In the genomic region with DNA sequence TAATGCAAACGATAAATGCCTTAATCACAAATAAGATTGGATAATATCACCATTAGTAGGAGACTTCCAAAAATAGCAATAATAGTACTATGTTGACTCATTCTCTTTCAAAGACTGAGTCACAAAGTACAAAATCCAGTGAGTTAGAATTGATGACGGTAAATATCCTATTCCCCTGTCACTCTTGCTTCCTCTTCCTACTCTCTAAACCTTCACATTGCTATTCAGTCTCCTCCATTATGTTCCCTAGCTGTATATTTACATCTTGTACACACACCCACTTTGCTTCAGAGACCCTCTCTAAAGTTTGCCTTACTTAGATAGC, we compare ENCODE assay signal across 1 cellular context.
A peak's percentile ranks its signal among the peaks of the same experiment; 100 is the strongest.
TF ChIP-seq lines count a peak whose summit lies in the region.

No MANE protein-coding gene starts in this region.

TF ChIP-seq in IMR-90, 13 proteins besides CTCF, POLR2A, EP300 and RAD21:
- TF ChIP-seq FOS (IDR thresholded peaks at IDR 0.05; ENCODE audit: low read depth, low read length) (peak; percentile 74), BHLHE40 (IDR thresholded peaks at IDR 0.05; ENCODE audit: low read depth, low read length) (no peak; the same call in 1 of the 2 replicates), RCOR1 (IDR thresholded peaks at IDR 0.05; ENCODE audit: insufficient replicate concordance, low read length) (no peak), SMC3 (IDR thresholded peaks at IDR 0.05; ENCODE audit: low read depth, low read length) (no peak), RFX5 (IDR thresholded peaks at IDR 0.05; ENCODE audit: low read depth, low read length) (no peak), MAFK (IDR thresholded peaks at IDR 0.05; ENCODE audit: low read depth, low read length) (0 out of 2 replicates have a peak, but pooled peaks have one; percentile 12), MAZ (IDR thresholded peaks at IDR 0.05; ENCODE audit: borderline replicate concordance, low read depth, low read length) (no peak)
- TF ChIP-seq, protein P1, sequence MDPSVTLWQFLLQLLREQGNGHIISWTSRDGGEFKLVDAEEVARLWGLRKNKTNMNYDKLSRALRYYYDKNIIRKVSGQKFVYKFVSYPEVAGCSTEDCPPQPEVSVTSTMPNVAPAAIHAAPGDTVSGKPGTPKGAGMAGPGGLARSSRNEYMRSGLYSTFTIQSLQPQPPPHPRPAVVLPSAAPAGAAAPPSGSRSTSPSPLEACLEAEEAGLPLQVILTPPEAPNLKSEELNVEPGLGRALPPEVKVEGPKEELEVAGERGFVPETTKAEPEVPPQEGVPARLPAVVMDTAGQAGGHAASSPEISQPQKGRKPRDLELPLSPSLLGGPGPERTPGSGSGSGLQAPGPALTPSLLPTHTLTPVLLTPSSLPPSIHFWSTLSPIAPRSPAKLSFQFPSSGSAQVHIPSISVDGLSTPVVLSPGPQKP (IDR thresholded peaks at IDR 0.05; ENCODE audit: borderline replicate concordance, low read depth, low read length) = no peak
- TF ChIP-seq, protein P2, sequence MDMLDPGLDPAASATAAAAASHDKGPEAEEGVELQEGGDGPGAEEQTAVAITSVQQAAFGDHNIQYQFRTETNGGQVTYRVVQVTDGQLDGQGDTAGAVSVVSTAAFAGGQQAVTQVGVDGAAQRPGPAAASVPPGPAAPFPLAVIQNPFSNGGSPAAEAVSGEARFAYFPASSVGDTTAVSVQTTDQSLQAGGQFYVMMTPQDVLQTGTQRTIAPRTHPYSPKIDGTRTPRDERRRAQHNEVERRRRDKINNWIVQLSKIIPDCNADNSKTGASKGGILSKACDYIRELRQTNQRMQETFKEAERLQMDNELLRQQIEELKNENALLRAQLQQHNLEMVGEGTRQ (IDR thresholded peaks at IDR 0.05; ENCODE audit: low read depth, low read length) = no peak
